24 cellular contexts compared by ENCODE assay signal in genomic region chr5:107301959-107302840, GRCh38.
DNase-seq lines count a peak whose midpoint lies in the region; ATAC-seq and TF ChIP-seq lines count a peak whose summit lies in the region.
"Had no signal": no experiment of that assay in that cellular context is flagged by ENCODE, and none has a peak within 500 bp of the region (broad histone marks: within the 10 kb centered on the region; RNA-seq: fewer than 3 reads in every experiment).

No MANE protein-coding gene starts in this region.

- H3K4me1 ChIP-seq in IMR-90 (ENCODE audit: control insufficient read depth, insufficient read depth, low read length), result peaks cover 10% of the 10 kb centered on the region; the same call in 1 of the 2 replicates

- H3K9me3 Mint-ChIP-seq in activated T-cell treated with anti-CD3 and anti-CD28 coated beads, Interleukin-2, amount 50 U/mL, for 72 hours, result peaks cover 4 to 8% of the 10 kb centered on the region in 2 donors
- H3K9me3 Mint-ChIP-seq: activated naive CD8-positive, alpha-beta T cell treated with anti-CD3 and anti-CD28 coated beads, Interleukin-2, amount 50 U/mL, for 24 hours; central memory CD8-positive, alpha-beta T cell; natural killer cell; stimulated activated memory B cell treated with anti-CD40 and anti-IgM and Interleukin-4, amounts not matched to agents 10 μg/mL and 1 μg/mL and 100 μg/mL, for 72 hours had no signal

- no peak overlapping the region for H4K8ac ChIP-seq in IMR-90 (ENCODE audit: low read depth in 2 of 2, low read length in 2 of 2)

- no peaks in the 10 kb centered on the region for H3K36me3 Mint-ChIP-seq in activated T-cell treated with anti-CD3 and anti-CD28 coated beads, Interleukin-2, amount 50 U/mL, for 72 hours (ENCODE audit: insufficient read depth in 2 of 2)
- H3K36me3 Mint-ChIP-seq: natural killer cell; stimulated activated memory B cell treated with anti-CD40 and anti-IgM and Interleukin-4, amounts not matched to agents 10 μg/mL and 1 μg/mL and 100 μg/mL, for 72 hours had no signal

- H4K5ac ChIP-seq in IMR-90 (ENCODE audit: low read depth, low read length), result no peak overlapping the region

- no peak overlapping the region for H3K4me3 ChIP-seq in IMR-90 (ENCODE audit: insufficient read depth, low read depth, low read length)
- H3K4me3 ChIP-seq: vagina had no signal

- H3K27ac Mint-ChIP-seq in activated T-cell treated with anti-CD3 and anti-CD28 coated beads, Interleukin-2, amount 50 U/mL, for 72 hours, result no peak overlapping the region
- H3K27ac Mint-ChIP-seq: activated CD8-positive, alpha-beta T cell treated with anti-CD3 and anti-CD28 coated beads, Interleukin-2, amount 10 ng/mL, durations not matched to agents 7 days and 5 days; activated naive CD8-positive, alpha-beta T cell treated with anti-CD3 and anti-CD28 coated beads, Interleukin-2, amount 50 U/mL, for 24 hours; natural killer cell; stimulated activated memory B cell treated with anti-CD40 and anti-IgM and Interleukin-4, amounts not matched to agents 10 μg/mL and 1 μg/mL and 100 μg/mL, for 72 hours had no signal

- POLR2A ChIA-PET in IMR-90 (lab: Charles Lee; ENCODE audit: unreplicated experiment), result no interaction called here

- ATAC-seq in GM18502 (IDR thresholded peaks at IDR 0.05; ENCODE audit: poor library complexity, unreplicated experiment), result peak; percentile 36
- peak; percentile 43 for ATAC-seq in GM21529 (IDR thresholded peaks at IDR 0.05; ENCODE audit: unreplicated experiment)
- peak; percentile 42 for ATAC-seq in HG02885 (IDR thresholded peaks at IDR 0.05; ENCODE audit: poor library complexity, unreplicated experiment)
- no peak for ATAC-seq in IMR-90 (ENCODE audit: low read depth)
- no peak for ATAC-seq in activated T-cell treated with anti-CD3 and anti-CD28 coated beads, Interleukin-2, amount 50 U/mL, for 72 hours (replicated peaks in 1 of 2)
- no peak for ATAC-seq in GM19035 (IDR thresholded peaks at IDR 0.05; ENCODE audit: unreplicated experiment)
- ATAC-seq: activated CD8-positive, alpha-beta T cell treated with anti-CD3 and anti-CD28 coated beads, Interleukin-2, amount 10 ng/mL, durations not matched to agents 7 days and 5 days; activated naive CD8-positive, alpha-beta T cell treated with anti-CD3 and anti-CD28 coated beads, Interleukin-2, amount 50 U/mL, for 24 hours; natural killer cell; stimulated activated memory B cell treated with anti-CD40 and anti-IgM and Interleukin-4, amounts not matched to agents 10 μg/mL and 1 μg/mL and 100 μg/mL, for 72 hours had no signal

- no peak overlapping the region for H4K91ac ChIP-seq in IMR-90 (ENCODE audit: insufficient read depth, low read depth, low read length)

- DNase-seq in IMR-90, result no peak
- no peak for DNase-seq in NCI-H345 (lab: John Stamatoyannopoulos, UW)
- DNase-seq in activated T-cell treated with anti-CD3 and anti-CD28 coated beads, Interleukin-2, amount 50 U/mL, for 72 hours, result no peak
- DNase-seq in NCI-H1105 (lab: John Stamatoyannopoulos, UW), result no peak
- DNase-seq: activated CD4-positive, alpha-beta T cell treated with anti-CD3 and anti-CD28 coated beads for 1 hour; activated CD8-positive, alpha-beta T cell treated with anti-CD3 and anti-CD28 coated beads, Interleukin-2, amount 10 ng/mL, durations not matched to agents 7 days and 5 days; activated gamma-delta T cell treated with Interleukin-2 at 50 U/mL for 16 hours; activated naive CD8-positive, alpha-beta T cell treated with anti-CD3 and anti-CD28 coated beads, Interleukin-2, amount 50 U/mL, for 24 hours; activated T-cell treated with anti-CD3 and anti-CD28 coated beads for 4 hours; dermis blood vessel endothelial cell; EL; islet precursor cell; natural killer cell; NCI-H510A treated with DMSO at 0.1 percent for 48 hours; retina; stimulated activated CD4-positive, alpha-beta T cell treated with anti-CD3 and anti-CD28 coated beads, Interleukin-2, amount 100 ng/mL, for 48 hours had no signal

- BruUV-seq in IMR-90 (replicated peaks; lab: Mats Ljungman, UMichigan), result no TSS peak

- intact Hi-C loops in IMR-90 (cut with micrococcal nuclease), result loop anchor here (5.0 kb wide), 1 partner anchor 270 kb away; no protein-coding TSS in a partner anchor

- no peak overlapping the region for H3K27ac ChIP-seq in IMR-90 (ENCODE audit: insufficient read depth, low read length)
- H3K27ac ChIP-seq: C4-2B, vagina had no signal

- TF ChIP-seq POLR2A in IMR-90 (IDR thresholded peaks at IDR 0.05; ENCODE audit: low read depth, low read length), result no peak

- no peak for TF ChIP-seq CTCF in IMR-90 (conservative IDR thresholded peaks at IDR 0.05; ENCODE audit: low read depth, low read length)

- no peak for TF ChIP-seq RAD21 in IMR-90 (IDR thresholded peaks at IDR 0.05; ENCODE audit: low read length)

- no peak overlapping the region for H3K9ac ChIP-seq in IMR-90 (ENCODE audit: low read depth, low read length)

- no peaks in the 10 kb centered on the region for H3K79me1 ChIP-seq in IMR-90 (ENCODE audit: low read depth in 1 of 2, low read length in 2 of 2)

- no peak overlapping the region; the same call in 1 of the 2 replicates for H3K23ac ChIP-seq in IMR-90 (ENCODE audit: low read depth, low read length)

- H3K4me3 Mint-ChIP-seq in activated T-cell treated with anti-CD3 and anti-CD28 coated beads, Interleukin-2, amount 50 U/mL, for 72 hours, result no peak overlapping the region
- H3K4me3 Mint-ChIP-seq: activated CD8-positive, alpha-beta T cell treated with anti-CD3 and anti-CD28 coated beads, Interleukin-2, amount 10 ng/mL, durations not matched to agents 7 days and 5 days; activated naive CD8-positive, alpha-beta T cell treated with anti-CD3 and anti-CD28 coated beads, Interleukin-2, amount 50 U/mL, for 24 hours; central memory CD8-positive, alpha-beta T cell; natural killer cell; stimulated activated memory B cell treated with anti-CD40 and anti-IgM and Interleukin-4, amounts not matched to agents 10 μg/mL and 1 μg/mL and 100 μg/mL, for 72 hours had no signal

- H2BK5ac ChIP-seq in IMR-90 (ENCODE audit: low read depth, low read length, poor library complexity, severe bottlenecking), result no peak overlapping the region

- no peak overlapping the region for H3K56ac ChIP-seq in IMR-90 (ENCODE audit: extremely low read depth, insufficient read depth, low read length)

- H4K20me1 ChIP-seq in IMR-90 (ENCODE audit: insufficient read depth, low read length), result no peaks in the 10 kb centered on the region

- H3K27me3 ChIP-seq in IMR-90 (ENCODE audit: control insufficient read depth, insufficient read depth, low read length), result no peaks in the 10 kb centered on the region; the same call in 1 of the 2 replicates
- H3K27me3 ChIP-seq: vagina had no signal

- peak overlapping the region; percentile 10; the same call in 1 of the 2 replicates for H3K4ac ChIP-seq in IMR-90 (ENCODE audit: low read depth, low read length)

- dilution Hi-C loops in IMR-90 (cut with HindIII; ENCODE audit: low sequenced_read_pairs, unreplicated experiment), result no loop called here

- H3K14ac ChIP-seq in IMR-90 (replicated peaks; ENCODE audit: low read depth, low read length), result 0 out of 2 replicates have a peak overlapping the region, but pooled peaks have one; percentile 30

- no peak overlapping the region for H3K4me2 ChIP-seq in IMR-90 (ENCODE audit: low read depth, low read length)

- in situ Hi-C loops in IMR-90 (cut with MboI; ENCODE audit: low sequenced_read_pairs), result no loop called here

- peaks cover 15% of the 10 kb centered on the region for H3K27me3 Mint-ChIP-seq in activated T-cell treated with anti-CD3 and anti-CD28 coated beads, Interleukin-2, amount 50 U/mL, for 72 hours (ENCODE audit: low read depth)
- H3K27me3 Mint-ChIP-seq: central memory CD8-positive, alpha-beta T cell had no signal

- no peak overlapping the region for H2AK5ac ChIP-seq in IMR-90 (ENCODE audit: low read depth, low read length)

- no peaks in the 10 kb centered on the region; the same call in 1 of the 2 replicates for H3K9me1 ChIP-seq in IMR-90 (ENCODE audit: insufficient read depth, low read length)

- no peak overlapping the region for H2AK9ac ChIP-seq in IMR-90 (replicated peaks; ENCODE audit: low read depth, low read length, poor library complexity)

- H2BK120ac ChIP-seq in IMR-90 (ENCODE audit: low read depth, low read length), result peak overlapping the region; percentile 47

- H3K4me1 Mint-ChIP-seq in activated T-cell treated with anti-CD3 and anti-CD28 coated beads, Interleukin-2, amount 50 U/mL, for 72 hours (ENCODE audit: low read depth), result no peaks in the 10 kb centered on the region
- H3K4me1 Mint-ChIP-seq: activated naive CD8-positive, alpha-beta T cell treated with anti-CD3 and anti-CD28 coated beads, Interleukin-2, amount 50 U/mL, for 24 hours; stimulated activated memory B cell treated with anti-CD40 and anti-IgM and Interleukin-4, amounts not matched to agents 10 μg/mL and 1 μg/mL and 100 μg/mL, for 72 hours had no signal

- no peak overlapping the region for H2AFZ ChIP-seq in IMR-90 (replicated peaks; ENCODE audit: low read length, poor library complexity)

- CTCF ChIA-PET in IMR-90 (lab: Yijun Ruan, JAX), result interaction anchor here (1.5 kb wide), 1 partner anchor 32 kb away, joined by 3 read pairs; no protein-coding TSS in a partner anchor

- no peak overlapping the region for H3K18ac ChIP-seq in IMR-90 (ENCODE audit: low read depth, low read length)

- 100% methylated on average over 1 of the region's 7 CpGs; no CpG with 5 or more reads in 1 of the 2 experiments for WGBS in IMR-90 (ENCODE audit: extremely low coverage in 2 of 2, insufficient read length in 1 of 2), 2 experiments

- H2BK15ac ChIP-seq in IMR-90 (ENCODE audit: low read depth, low read length), result peak overlapping the region; percentile 74; the same call in 2 of the 3 replicates

- no peaks in the 10 kb centered on the region for H3K36me3 ChIP-seq in IMR-90 (ENCODE audit: control insufficient read depth, insufficient read depth, low read length)
- H3K36me3 ChIP-seq: vagina had no signal

- peak overlapping the region; percentile 62 for H2BK20ac ChIP-seq in IMR-90 (ENCODE audit: low read depth, low read length)

- no peaks in the 10 kb centered on the region for H3K9me3 ChIP-seq in IMR-90 (ENCODE audit: control insufficient read depth, insufficient read depth, low read length)
- H3K9me3 ChIP-seq: vagina had no signal

TF ChIP-seq in IMR-90, 13 proteins besides CTCF, POLR2A, EP300 and RAD21:
- TF ChIP-seq NFE2L2 (IDR thresholded peaks at IDR 0.05; ENCODE audit: low read depth, low read length) (peak; percentile 66), CHD1 (IDR thresholded peaks at IDR 0.05; ENCODE audit: low read depth, low read length) (no peak), RFX5 (IDR thresholded peaks at IDR 0.05; ENCODE audit: low read depth, low read length) (no peak)

Comparison
In these comparisons a context has a peak if more than half of its experiments do, and no peak if none do; other contexts are left out.
1. ATAC-seq: peak in GM18502 (single experiment), GM21529 (single experiment) and HG02885 (single experiment); none in IMR-90 (single experiment), activated T-cell treated with anti-CD3 and anti-CD28 coated beads, Interleukin-2, amount 50 U/mL, for 72 hours (0 of 2) and GM19035 (single experiment).